In genomic region chr18:78977627-78978271, GRCh38 we compare ENCODE assay signal across 14 cellular contexts. TPM values are rescaled to one million over a fixed set of nuclear protein-coding genes. Genes with fewer than 3 reads are reported as not detected.
DNase-seq lines count a peak whose midpoint lies in the region; ATAC-seq and TF ChIP-seq lines count a peak whose summit lies in the region.
"Had no signal": no experiment of that assay in that cellular context is flagged by ENCODE, and none has a peak within 500 bp of the region (broad histone marks: within the 10 kb centered on the region; RNA-seq: fewer than 3 reads in every experiment).

No MANE protein-coding gene starts in this region.

- H4K20me1 ChIP-seq in smooth muscle cell (ENCODE audit: low read depth): no peaks in the 10 kb centered on the region

- H3K4me3 ChIP-seq in iPS-18a (ENCODE audit: low read length): peak overlapping the region; percentile 47
- peak overlapping the region; percentile 48 for H3K4me3 ChIP-seq in smooth muscle cell
- H3K4me3 ChIP-seq in BE2C (ENCODE audit: low read depth, low read length): no peak overlapping the region
- H3K4me3 ChIP-seq: left lung had no signal

- DNase-seq in activated CD4-positive, alpha-beta T cell treated with anti-CD3 and anti-CD28 coated beads for 36 hours: no peak
- no peak for DNase-seq in activated CD4-positive, alpha-beta T cell treated with anti-CD3 and anti-CD28 coated beads, Interleukin-2, amount 50 U/mL, for 48 hours
- no peak for DNase-seq in activated CD8-positive, alpha-beta T cell treated with anti-CD3 and anti-CD28 coated beads, Interleukin-2, amount 10 ng/mL, durations not matched to agents 7 days and 5 days
- no peak for DNase-seq in smooth muscle cell (lab: John Stamatoyannopoulos, UW; ENCODE audit: unreplicated experiment)
- no peak for DNase-seq in NCI-H524 treated with DMSO at 0.1 percent for 48 hours (lab: John Stamatoyannopoulos, UW)
- no peak for DNase-seq in BE2C
- DNase-seq: occipital lobe; Right ventricle myocardium superior; stimulated activated CD4-positive, alpha-beta T cell treated with anti-CD3 and anti-CD28 coated beads, Interleukin-12 subunit alpha, Interleukin-12 subunit beta, amount 100 ng/mL, for 4 hours had no signal

- CTCF ChIA-PET in activated CD4-positive, alpha-beta T cell treated with anti-CD3 and anti-CD28 coated beads for 36 hours (lab: Charles Lee): interaction anchor here (0.8 kb wide), 1 partner anchor 13 kb away, joined by 3 read pairs; no protein-coding TSS in a partner anchor
- CTCF ChIA-PET in activated CD8-positive, alpha-beta T cell treated with anti-CD3 and anti-CD28 coated beads, Interleukin-2, amount 10 ng/mL, durations not matched to agents 7 days and 5 days (lab: Charles Lee): no interaction called here

- H3K4me3 Mint-ChIP-seq in activated CD4-positive, alpha-beta T cell treated with anti-CD3 and anti-CD28 coated beads for 36 hours: peak overlapping the region; percentile 35
- peak overlapping the region; percentile 57 for H3K4me3 Mint-ChIP-seq in activated CD8-positive, alpha-beta T cell treated with anti-CD3 and anti-CD28 coated beads, Interleukin-2, amount 10 ng/mL, durations not matched to agents 7 days and 5 days

- no peaks in the 10 kb centered on the region for H3F3A ChIP-seq in smooth muscle cell (ENCODE audit: low read depth)

- H3K79me2 ChIP-seq in smooth muscle cell (ENCODE audit: low read depth): peaks cover 5% of the 10 kb centered on the region

- WGBS in smooth muscle cell (ENCODE audit: low lambda C conversion rate): 3% methylated on average over 29 of the region's 33 CpGs

- peaks cover 38% of the 10 kb centered on the region for H3K4me1 ChIP-seq in iPS-18a (ENCODE audit: control insufficient read depth, low read depth, low read length)
- H3K4me1 ChIP-seq in smooth muscle cell (ENCODE audit: low read depth): peaks cover 40% of the 10 kb centered on the region
- no peaks in the 10 kb centered on the region for H3K4me1 ChIP-seq in BE2C

- H3K4me2 ChIP-seq in smooth muscle cell: peak overlapping the region; percentile 84

- H3K36me3 ChIP-seq in iPS-18a (ENCODE audit: control insufficient read depth, low read depth, low read length) (no peaks in the 10 kb centered on the region), smooth muscle cell (ENCODE audit: low read depth) (no peaks in the 10 kb centered on the region), BE2C (no peaks in the 10 kb centered on the region)
- H3K36me3 ChIP-seq: left lung, tibial nerve had no signal

- H2AFZ ChIP-seq in smooth muscle cell (ENCODE audit: low read depth): no peak overlapping the region

- intact Hi-C loops in activated CD4-positive, alpha-beta T cell treated with anti-CD3 and anti-CD28 coated beads for 36 hours (cut with DNase I, micrococcal nuclease): loop anchor here in 1 of 2 experiments (5.0 kb wide), 1 partner anchor 1725 kb away; no protein-coding TSS in a partner anchor

- H3K9me3 ChIP-seq in iPS-18a (ENCODE audit: control insufficient read depth, low read depth, low read length): no peaks in the 10 kb centered on the region
- no peaks in the 10 kb centered on the region for H3K9me3 ChIP-seq in smooth muscle cell (replicated peaks; ENCODE audit: low read depth)
- no peaks in the 10 kb centered on the region for H3K9me3 ChIP-seq in BE2C
- H3K9me3 ChIP-seq: left lung, tibial nerve had no signal

- H3K27me3 ChIP-seq in iPS-18a (ENCODE audit: control insufficient read depth, insufficient read depth, low read length) (peaks cover 79% of the 10 kb centered on the region), smooth muscle cell (ENCODE audit: low read depth) (peaks cover 87% of the 10 kb centered on the region), BE2C (peaks cover 70% of the 10 kb centered on the region)

- H3K27ac ChIP-seq in iPS-18a (ENCODE audit: low read length) (no peak overlapping the region), smooth muscle cell (ENCODE audit: low read depth) (no peak overlapping the region)
- H3K27ac ChIP-seq: left lung, tibial nerve had no signal

- peaks cover 56% of the 10 kb centered on the region for H3K27me3 Mint-ChIP-seq in activated CD4-positive, alpha-beta T cell treated with anti-CD3 and anti-CD28 coated beads for 36 hours
- H3K27me3 Mint-ChIP-seq in activated CD8-positive, alpha-beta T cell treated with anti-CD3 and anti-CD28 coated beads, Interleukin-2, amount 10 ng/mL, durations not matched to agents 7 days and 5 days (ENCODE audit: low read depth): peaks cover 59% of the 10 kb centered on the region

- peaks cover 19% of the 10 kb centered on the region for H3K4me1 Mint-ChIP-seq in activated CD4-positive, alpha-beta T cell treated with anti-CD3 and anti-CD28 coated beads for 36 hours
- peaks cover 11% of the 10 kb centered on the region for H3K4me1 Mint-ChIP-seq in activated CD8-positive, alpha-beta T cell treated with anti-CD3 and anti-CD28 coated beads, Interleukin-2, amount 10 ng/mL, durations not matched to agents 7 days and 5 days (ENCODE audit: low read depth)

- no peak overlapping the region for H3K27ac Mint-ChIP-seq in activated CD4-positive, alpha-beta T cell treated with anti-CD3 and anti-CD28 coated beads for 36 hours
- peak overlapping the region; percentile 57 for H3K27ac Mint-ChIP-seq in activated CD8-positive, alpha-beta T cell treated with anti-CD3 and anti-CD28 coated beads, Interleukin-2, amount 10 ng/mL, durations not matched to agents 7 days and 5 days

- TF ChIP-seq CTCF in smooth muscle cell (IDR thresholded peaks at IDR 0.05; ENCODE audit: borderline replicate concordance, insufficient read depth, poor library complexity, severe bottlenecking): no peak
- no peak for TF ChIP-seq CTCF in BE2C (IDR thresholded peaks at IDR 0.05; ENCODE audit: low read depth, low read length)

- peaks cover 3% of the 10 kb centered on the region for H3K36me3 Mint-ChIP-seq in activated CD4-positive, alpha-beta T cell treated with anti-CD3 and anti-CD28 coated beads for 36 hours (ENCODE audit: low read depth)
- peaks cover 13% of the 10 kb centered on the region for H3K36me3 Mint-ChIP-seq in activated CD8-positive, alpha-beta T cell treated with anti-CD3 and anti-CD28 coated beads, Interleukin-2, amount 10 ng/mL, durations not matched to agents 7 days and 5 days (ENCODE audit: low read depth)

- no peak for ATAC-seq in activated CD4-positive, alpha-beta T cell treated with anti-CD3 and anti-CD28 coated beads for 36 hours
- ATAC-seq in activated CD8-positive, alpha-beta T cell treated with anti-CD3 and anti-CD28 coated beads, Interleukin-2, amount 10 ng/mL, durations not matched to agents 7 days and 5 days: no peak
- no peak for ATAC-seq in HG02852 (IDR thresholded peaks at IDR 0.05; ENCODE audit: unreplicated experiment)
- ATAC-seq: left lung had no signal

- peaks cover 3% of the 10 kb centered on the region for H3K9me3 Mint-ChIP-seq in activated CD4-positive, alpha-beta T cell treated with anti-CD3 and anti-CD28 coated beads for 36 hours (ENCODE audit: low read depth)
- peaks cover 6% of the 10 kb centered on the region for H3K9me3 Mint-ChIP-seq in activated CD8-positive, alpha-beta T cell treated with anti-CD3 and anti-CD28 coated beads, Interleukin-2, amount 10 ng/mL, durations not matched to agents 7 days and 5 days (ENCODE audit: insufficient read depth)

- H3K9ac ChIP-seq in iPS-18a (ENCODE audit: low read length): no peak overlapping the region
- no peak overlapping the region for H3K9ac ChIP-seq in smooth muscle cell (ENCODE audit: low read depth)

- POLR2A ChIA-PET in activated CD4-positive, alpha-beta T cell treated with anti-CD3 and anti-CD28 coated beads for 36 hours (lab: Charles Lee): no interaction called here
- POLR2A ChIA-PET in activated CD8-positive, alpha-beta T cell treated with anti-CD3 and anti-CD28 coated beads, Interleukin-2, amount 10 ng/mL, durations not matched to agents 7 days and 5 days (lab: Charles Lee): no interaction called here

RNA-seq across cellular contexts. Expression of gene SALL3, which starts 1.9 kb away (rescaled TPM):
- not detected for total RNA-seq in activated CD4-positive, alpha-beta T cell treated with anti-CD3 and anti-CD28 coated beads for 36 hours
- not detected for total RNA-seq in activated CD8-positive, alpha-beta T cell treated with anti-CD3 and anti-CD28 coated beads, Interleukin-2, amount 10 ng/mL, durations not matched to agents 7 days and 5 days
- total RNA-seq in smooth muscle cell: 0.81 and 3.2 TPM in 2 replicates
- polyA plus RNA-seq in smooth muscle cell: 1.00 and 1.2 TPM in 2 replicates
- not detected for polyA plus RNA-seq in BE2C (2012; ENCODE audit: insufficient read depth, insufficient read length, low read depth)
- total RNA-seq: A673, left lung, tibial nerve had no signal
